Comparison of ENCODE assay signal across 17 cellular contexts in genomic region chr14:90621205-90621600, GRCh38.
DNase-seq lines count a peak whose midpoint lies in the region; TF ChIP-seq lines count a peak whose summit lies in the region.
"Had no signal": no experiment of that assay in that cellular context is flagged by ENCODE, and none has a peak within 500 bp of the region (broad histone marks: within the 10 kb centered on the region; RNA-seq: fewer than 3 reads in every experiment).

No MANE protein-coding gene starts in this region.

- DNase-seq in NCI-H2107 (lab: John Stamatoyannopoulos, UW) (peak; percentile 43), NCI-H2107 treated with DMSO at 0.1 percent for 48 hours (lab: John Stamatoyannopoulos, UW; ENCODE audit: unreplicated experiment) (no peak), neuronal stem cell (ENCODE audit: low spot score) (no peak), mesenteric fat pad (ENCODE audit: low spot score) (no peak), GM13977 (ENCODE audit: low spot score) (no peak), kidney tubule cell (ENCODE audit: low spot score) (no peak)
- DNase-seq: AML-193; Calu3; CD8-positive, alpha-beta T cell; GF-D8; GOT3; H7; HFFc6 had no signal

- H2AFZ ChIP-seq in neuronal stem cell (ENCODE audit: low read length) = no peak overlapping the region

- H3K4me2 ChIP-seq in neuronal stem cell (ENCODE audit: insufficient read depth, low read length, poor library complexity, severe bottlenecking) = no peak overlapping the region
- H3K4me2 ChIP-seq: A549 had no signal

- H3K4me3 ChIP-seq in neuronal stem cell (ENCODE audit: low read length in 2 of 2) = no peak overlapping the region
- H3K4me3 ChIP-seq: A549 had no signal

- H2BK120ac ChIP-seq in neuronal stem cell (ENCODE audit: low read depth, low read length) = no peak overlapping the region

- peaks cover 0 to 3% of the 10 kb centered on the region in 2 donors for H3K9me3 ChIP-seq in neuronal stem cell (replicated peaks in 1 of 2; ENCODE audit: control insufficient read depth in 2 of 2, insufficient read depth in 1 of 2, low read depth in 1 of 2, low read length in 2 of 2)
- H3K9me3 ChIP-seq: A549 had no signal

- no peak overlapping the region for H3K23ac ChIP-seq in neuronal stem cell (ENCODE audit: low read depth, low read length, poor library complexity)

- peak overlapping the region; percentile 81 for H3K18ac ChIP-seq in neuronal stem cell (ENCODE audit: low read length)

- H3K27ac ChIP-seq in angular gyrus (ENCODE audit: low read depth, low read length) (peak overlapping the region; percentile 65), cingulate gyrus (ENCODE audit: low read depth, low read length) (peak overlapping the region; percentile 61), neuronal stem cell (replicated peaks; ENCODE audit: low read length) (no peak overlapping the region)
- H3K27ac ChIP-seq: 22Rv1, A549 had no signal

- peak overlapping the region; percentile 76 for H2BK5ac ChIP-seq in neuronal stem cell (ENCODE audit: low read length)

- WGBS in neuronal stem cell (ENCODE audit: extremely low coverage in 2 of 2, insufficient read length in 2 of 2, insufficient replicate concordance in 1 of 2), 2 donors = no CpG with 5 or more reads among the region's 32 CpGs

- H3K9ac ChIP-seq in neuronal stem cell (ENCODE audit: low read depth, low read length, poor library complexity) = peak overlapping the region; percentile 67

- H3K27me3 ChIP-seq in neuronal stem cell (ENCODE audit: control insufficient read depth in 3 of 3, insufficient read depth in 3 of 3, low read depth in 1 of 3, low read length in 3 of 3) = no peaks in the 10 kb centered on the region

- in situ Hi-C loops in GM13977 (cut with MboI; ENCODE audit: low pct_unique_long_range_greater_than_20kb, low sequenced_read_pairs, unreplicated experiment) = no loop called here

- TF ChIP-seq CTCF in GM13977 (IDR thresholded peaks at IDR 0.05; ENCODE audit: extremely low read depth, insufficient read depth, missing control alignments) = no peak

- H3K4me1 ChIP-seq in neuronal stem cell (ENCODE audit: control insufficient read depth in 2 of 2, insufficient read depth in 1 of 2, low read depth in 1 of 2, low read length in 2 of 2) = peaks cover 19 to 20% of the 10 kb centered on the region in 2 donors

- H3K36me3 ChIP-seq in neuronal stem cell (replicated peaks in 1 of 2; ENCODE audit: control insufficient read depth in 2 of 2, insufficient read depth in 2 of 2, low read length in 2 of 2) = peaks cover 1 to 15% of the 10 kb centered on the region in 2 donors

- no peaks in the 10 kb centered on the region for H3K79me1 ChIP-seq in neuronal stem cell (ENCODE audit: low read depth, low read length)

- no peak overlapping the region for H4K8ac ChIP-seq in neuronal stem cell (ENCODE audit: low read depth, low read length)

- H2BK12ac ChIP-seq in neuronal stem cell (ENCODE audit: low read length) = peak overlapping the region; percentile 75

- H3K4ac ChIP-seq in neuronal stem cell (ENCODE audit: low read length) = no peak overlapping the region

- H4K91ac ChIP-seq in neuronal stem cell (ENCODE audit: low read depth, low read length, poor library complexity) = no peak overlapping the region

- peak overlapping the region; percentile 41 for H2AK5ac ChIP-seq in neuronal stem cell (ENCODE audit: low read depth, low read length)

- no peak overlapping the region for H2BK15ac ChIP-seq in neuronal stem cell (ENCODE audit: low read length)

- peak overlapping the region; percentile 43 for H3K14ac ChIP-seq in neuronal stem cell (ENCODE audit: low read length)
